ENCODE assay signal across 8 cellular contexts in genomic region chr17:47941246-47941997, GRCh38. TPM values are rescaled to one million over a fixed set of nuclear protein-coding genes. Genes with fewer than 3 reads are reported as not detected.
DNase-seq lines count a peak whose midpoint lies in the region; ATAC-seq and TF ChIP-seq lines count a peak whose summit lies in the region.

Gene PNPO (plus strand): TSS chr17:47941571. CDS start chr17:47941676, 105 bp downstream.

- no peaks in the 10 kb centered on the region for H3K9me3 ChIP-seq in SK-N-SH

- H2AFZ ChIP-seq in SK-N-SH (ENCODE audit: low read depth), result peak within 1 kb of the TSS; percentile 92

- peaks cover 10% of the 10 kb centered on the region for H3K36me3 Mint-ChIP-seq in activated naive CD4-positive, alpha-beta T cell treated with anti-CD3 and anti-CD28 coated beads, Interleukin-2, amount 50 U/mL, for 24 hours

- H3K27ac ChIP-seq in SK-N-SH (ENCODE audit: low read depth in 2 of 2, low read length in 1 of 2) (peak within 1 kb of the TSS in 1 of 2 experiments; percentile 73; a peak in 3 of 4 replicates), temporal lobe (ENCODE audit: low read depth, low read length) (peak within 1 kb of the TSS; percentile 33)

- peak within 1 kb of the TSS; percentile 91 for H3K4me2 ChIP-seq in SK-N-SH

- 3% methylated on average over 36 of the region's 46 CpGs for WGBS in SK-N-SH (ENCODE audit: low lambda C conversion rate)

- no peaks in the 10 kb centered on the region for H3K9me2 ChIP-seq in SK-N-SH

- DNase-seq in NCI-H1048 (lab: John Stamatoyannopoulos, UW) (peak; percentile 89), SK-N-SH (peak; percentile 98), glomerular endothelial cell (ENCODE audit: extremely low read depth, low read depth, low spot score) (peak; percentile 99), occipital lobe (lab: John Stamatoyannopoulos, UW) (peak; percentile 97)

- H3K4me1 ChIP-seq in SK-N-SH (ENCODE audit: control insufficient read depth in 1 of 2, insufficient read depth in 2 of 2, low read depth in 1 of 2, low read length in 1 of 2), result peaks cover 6 to 17% of the 10 kb centered on the region in 2 experiments; a peak in 3 of 4 replicates

- CTCF ChIA-PET in SK-N-SH (lab: Yijun Ruan, JAX), result interaction anchor here (0.7 to 41.6 kb wide), 13 partner anchors 3 to 1287 kb away, joined by 3 to 1216 read pairs (median 8); partner anchors contain the start of genes CDK5RAP3, PNPO, PRR15L and SCRN2

- H3K9ac ChIP-seq in SK-N-SH, result peak within 1 kb of the TSS; percentile 69

- H3K79me2 ChIP-seq in SK-N-SH (ENCODE audit: insufficient read depth), result peaks cover 13% of the 10 kb centered on the region; the same call in 1 of the 2 replicates

- no peaks in the 10 kb centered on the region for H3K9me3 Mint-ChIP-seq in activated naive CD4-positive, alpha-beta T cell treated with anti-CD3 and anti-CD28 coated beads, Interleukin-2, amount 50 U/mL, for 24 hours

- TF ChIP-seq EP300 in SK-N-SH (IDR thresholded peaks at IDR 0.05; ENCODE audit: borderline replicate concordance in 1 of 2, low read depth in 1 of 2, low read length in 1 of 2), result peak in 1 of 2 experiments; percentile 54; a peak in 1 of 4 replicates

- TF ChIP-seq RAD21 in SK-N-SH (IDR thresholded peaks at IDR 0.05; ENCODE audit: low read length), result no peak

- H3K36me3 ChIP-seq in SK-N-SH (replicated peaks in 1 of 2; ENCODE audit: control insufficient read depth in 1 of 2, insufficient read depth in 2 of 2, low read length in 1 of 2), result peaks cover 0 to 19% of the 10 kb centered on the region in 2 experiments

- peak within 1 kb of the TSS; percentile 95 for H3K4me3 Mint-ChIP-seq in activated naive CD4-positive, alpha-beta T cell treated with anti-CD3 and anti-CD28 coated beads, Interleukin-2, amount 50 U/mL, for 24 hours

- H3F3A ChIP-seq in SK-N-SH (replicated peaks; ENCODE audit: insufficient read depth), result peaks cover 5% of the 10 kb centered on the region

- H3K4me1 Mint-ChIP-seq in activated naive CD4-positive, alpha-beta T cell treated with anti-CD3 and anti-CD28 coated beads, Interleukin-2, amount 50 U/mL, for 24 hours, result peaks cover 47% of the 10 kb centered on the region

- peak; percentile 92 for ATAC-seq in HG02571 (IDR thresholded peaks at IDR 0.05; ENCODE audit: unreplicated experiment)

- POLR2A ChIA-PET in SK-N-SH (lab: Yijun Ruan, JAX), result interaction anchor here (0.6 to 1.7 kb wide), 14 partner anchors 9 to 101 kb away, joined by 3 to 8 read pairs (median 4); partner anchors contain the start of genes CDK5RAP3, PRR15L, SCRN2 and SP2

- no peaks in the 10 kb centered on the region for H3K27me3 Mint-ChIP-seq in activated naive CD4-positive, alpha-beta T cell treated with anti-CD3 and anti-CD28 coated beads, Interleukin-2, amount 50 U/mL, for 24 hours

- no peaks in the 10 kb centered on the region for H4K20me1 ChIP-seq in SK-N-SH (ENCODE audit: insufficient read depth)

- TF ChIP-seq CTCF in SK-N-SH (IDR thresholded peaks at IDR 0.05), result no peak; the same call in 1 of the 2 replicates

- H3K27me3 ChIP-seq in SK-N-SH (ENCODE audit: insufficient read depth), result no peaks in the 10 kb centered on the region

- H3K4me3 ChIP-seq in GM08714 (ENCODE audit: low read length) (peak within 1 kb of the TSS; percentile 90), SK-N-SH (ENCODE audit: low read depth in 2 of 2, low read length in 1 of 2) (peak within 1 kb of the TSS; percentile 76 to 78)

- peak within 1 kb of the TSS; percentile 96 for H3K27ac Mint-ChIP-seq in activated naive CD4-positive, alpha-beta T cell treated with anti-CD3 and anti-CD28 coated beads, Interleukin-2, amount 50 U/mL, for 24 hours

TF ChIP-seq in SK-N-SH, 30 proteins besides CTCF, POLR2A, EP300 and RAD21 (continues in another document):
- TF ChIP-seq YY1 (IDR thresholded peaks at IDR 0.05; ENCODE audit: low read depth), result peak; percentile 63; the same call in 1 of the 2 replicates
- TF ChIP-seq MEF2A (IDR thresholded peaks at IDR 0.05; ENCODE audit: borderline replicate concordance, low read depth), result no peak
- TF ChIP-seq MXI1 (IDR thresholded peaks at IDR 0.05; ENCODE audit: low read depth, low read length), result peak; percentile 100
- TF ChIP-seq RFX5 (IDR thresholded peaks at IDR 0.05; ENCODE audit: low read length), result peak; percentile 93
- TF ChIP-seq JUND (IDR thresholded peaks at IDR 0.05), result no peak
- TF ChIP-seq TAF1 (IDR thresholded peaks at IDR 0.05; ENCODE audit: borderline replicate concordance, low read depth, low read length), result 0 out of 2 replicates have a peak, but pooled peaks have one; percentile 24
- no peak for TF ChIP-seq NFIC (IDR thresholded peaks at IDR 0.05; ENCODE audit: borderline replicate concordance)
- TF ChIP-seq TEAD4 (IDR thresholded peaks at IDR 0.05; ENCODE audit: borderline replicate concordance, insufficient read depth), result no peak
- peak; percentile 66 for TF ChIP-seq GABPA (IDR thresholded peaks at IDR 0.05; ENCODE audit: low read depth)
- TF ChIP-seq ZBTB33 (IDR thresholded peaks at IDR 0.05; ENCODE audit: borderline replicate concordance, low read depth), result no peak
- TF ChIP-seq TCF12 (IDR thresholded peaks at IDR 0.05), result peak; percentile 16; the same call in 1 of the 2 replicates
- no peak for TF ChIP-seq FOXM1 (IDR thresholded peaks at IDR 0.05; ENCODE audit: low read depth)
- TF ChIP-seq SIN3A (IDR thresholded peaks at IDR 0.05; ENCODE audit: borderline replicate concordance, low read depth, low read length), result peak; percentile 89
- TF ChIP-seq USF1 (IDR thresholded peaks at IDR 0.05; ENCODE audit: borderline replicate concordance, low read depth), result peak; percentile 91
- TF ChIP-seq ELF1 (IDR thresholded peaks at IDR 0.05), result peak; percentile 89
- TF ChIP-seq POLR2AphosphoS5 (IDR thresholded peaks at IDR 0.05; ENCODE audit: low read depth, low read length), result peak; percentile 59; the same call in 1 of the 2 replicates
- TF ChIP-seq SMC3 (IDR thresholded peaks at IDR 0.05; ENCODE audit: low read depth, low read length), result no peak
- TF ChIP-seq USF2 (IDR thresholded peaks at IDR 0.05; ENCODE audit: borderline replicate concordance, low read depth, low read length), result peak; percentile 43
- peak; percentile 93 for TF ChIP-seq CHD2 (IDR thresholded peaks at IDR 0.05; ENCODE audit: low read length, partially characterized antibody)
- TF ChIP-seq MAX (IDR thresholded peaks at IDR 0.05; ENCODE audit: low read depth), result peak; percentile 100
- peak; percentile 97 for TF ChIP-seq IRF3 (IDR thresholded peaks at IDR 0.05; ENCODE audit: low read depth, low read length)

RNA-seq across cellular contexts. Expression of gene PNPO, which starts in this region (rescaled TPM):
- 26.1 and 33.8 TPM in 2 replicates for polyA plus RNA-seq in SK-N-SH (2012; rRNA removed)
- polyA plus RNA-seq in SK-N-SH (2012; cell fraction: cytosol; rRNA removed), result 27.2 and 30.9 TPM in 2 replicates
- 21.6 and 23.6 TPM in 2 replicates for polyA plus RNA-seq in SK-N-SH (2012; cell fraction: nucleus; rRNA removed)
- total RNA-seq in glomerular endothelial cell (36.3 and 56.6 TPM in 2 replicates), occipital lobe (7.5 TPM), temporal lobe (5.4 TPM)
